In genomic region chr5:6950250-6950649, GRCh38 we compare ENCODE assay signal across 13 cellular contexts.
"Had no signal": no experiment of that assay in that cellular context is flagged by ENCODE, and none has a peak within 500 bp of the region (broad histone marks: within the 10 kb centered on the region; RNA-seq: fewer than 3 reads in every experiment).

No MANE protein-coding gene starts in this region.

- H3K36me3 Mint-ChIP-seq: natural killer cell; stimulated activated naive B cell treated with anti-CD40 and anti-IgM and Interleukin-4, amounts not matched to agents 10 μg/mL and 1 μg/mL and 100 μg/mL, for 72 hours had no signal

- H3K36me3 ChIP-seq: breast epithelium, heart left ventricle, right atrium auricular region had no signal

- H3K27me3 ChIP-seq: breast epithelium, right atrium auricular region had no signal

- DNase-seq: activated CD4-positive, alpha-beta T cell treated with anti-CD3 and anti-CD28 coated beads for 4 hours; activated gamma-delta T cell; activated T-cell treated with anti-CD3 and anti-CD28 coated beads, Interleukin-2, amount 50 U/mL, for 24 hours; aorta; heart left ventricle; natural killer cell; stimulated activated naive B cell treated with anti-CD40 and anti-IgM and Interleukin-4, amounts not matched to agents 10 μg/mL and 1 μg/mL and 100 μg/mL, for 72 hours; T1000; trophoblast cell had no signal

- H3K27ac ChIP-seq: breast epithelium, heart left ventricle, right atrium auricular region had no signal

- H3K9me3 Mint-ChIP-seq: activated T-cell treated with anti-CD3 and anti-CD28 coated beads, Interleukin-2, amount 50 U/mL, for 24 hours had no signal

- ATAC-seq: heart left ventricle; left lobe of liver; natural killer cell; stimulated activated naive B cell treated with anti-CD40 and anti-IgM and Interleukin-4, amounts not matched to agents 10 μg/mL and 1 μg/mL and 100 μg/mL, for 72 hours had no signal

- H3K4me1 ChIP-seq: breast epithelium, heart left ventricle, right atrium auricular region had no signal

- H3K4me2 ChIP-seq: smooth muscle cell had no signal

- H3K27ac Mint-ChIP-seq: activated T-cell treated with anti-CD3 and anti-CD28 coated beads, Interleukin-2, amount 50 U/mL, for 24 hours; natural killer cell; stimulated activated naive B cell treated with anti-CD40 and anti-IgM and Interleukin-4, amounts not matched to agents 10 μg/mL and 1 μg/mL and 100 μg/mL, for 72 hours had no signal

- H3K9me3 ChIP-seq: breast epithelium, heart left ventricle, right atrium auricular region had no signal

- H3K4me3 ChIP-seq: breast epithelium, heart left ventricle, right atrium auricular region, smooth muscle cell had no signal

- H3K4me3 Mint-ChIP-seq: activated T-cell treated with anti-CD3 and anti-CD28 coated beads, Interleukin-2, amount 50 U/mL, for 24 hours; natural killer cell; stimulated activated naive B cell treated with anti-CD40 and anti-IgM and Interleukin-4, amounts not matched to agents 10 μg/mL and 1 μg/mL and 100 μg/mL, for 72 hours had no signal

- H3K4me1 Mint-ChIP-seq: natural killer cell; stimulated activated naive B cell treated with anti-CD40 and anti-IgM and Interleukin-4, amounts not matched to agents 10 μg/mL and 1 μg/mL and 100 μg/mL, for 72 hours had no signal
